ENCODE assay signal across 19 cellular contexts in genomic region chr5:17235736-17236330, GRCh38. TPM values are rescaled to one million over a fixed set of nuclear protein-coding genes. Genes with fewer than 3 reads are reported as not detected.
A peak's percentile ranks its signal among the peaks of the same experiment; 100 is the strongest.
DNase-seq lines count a peak whose midpoint lies in the region; ATAC-seq, FAIRE-seq and TF ChIP-seq lines count a peak whose summit lies in the region.
"Had no signal": no experiment of that assay in that cellular context is flagged by ENCODE, and none has a peak within 500 bp of the region (broad histone marks: within the 10 kb centered on the region; RNA-seq: fewer than 3 reads in every experiment).

No MANE protein-coding gene starts in this region.

- H3K27ac Mint-ChIP-seq in memory B cell, result peak overlapping the region; percentile 83
- H3K27ac Mint-ChIP-seq in type B pancreatic cell, result peak overlapping the region; percentile 6
- H3K27ac Mint-ChIP-seq: neural progenitor cell; T-helper 1 cell treated with Interleukin-12 subunit alpha and Interleukin-12 subunit beta and Interleukin-4 antibody, amounts not matched to agents 30 μg/mL and 1 μg/mL, for 36 hours had no signal

- H3K36me3 Mint-ChIP-seq in memory B cell (peaks cover 19% of the 10 kb centered on the region), type B pancreatic cell (peaks cover 47% of the 10 kb centered on the region)

- no peak for TF ChIP-seq POLR2A in H54 (IDR thresholded peaks at IDR 0.05; ENCODE audit: low read depth, low read length)

- TF ChIP-seq CTCF in astrocyte of the cerebellum (IDR thresholded peaks at IDR 0.05; ENCODE audit: low read depth, low read length, missing control alignments) (no peak), type B pancreatic cell (conservative IDR thresholded peaks at IDR 0.05) (no peak)

- DNase-seq in H54 (ENCODE audit: insufficient read length, low spot score) (no peak), astrocyte of the cerebellum (ENCODE audit: low read depth) (peak; percentile 63), memory B cell (ENCODE audit: low spot score in 2 of 2) (no peak), type B pancreatic cell (ENCODE audit: extremely low spot score, unreplicated experiment) (no peak), NCI-H1105 treated with DMSO at 0.1 percent for 48 hours (lab: John Stamatoyannopoulos, UW) (no peak), anterior cingulate cortex (lab: John Stamatoyannopoulos, UW) (no peak)
- DNase-seq in activated CD4-positive, CD25-positive, alpha-beta regulatory T cell (lab: John Stamatoyannopoulos, UW), result no peak
- DNase-seq: activated CD8-positive, alpha-beta memory T cell treated with anti-CD3 and anti-CD28 coated beads for 24 hours; effector CD8-positive, alpha-beta T cell; NCI-H1092 treated with DMSO at 0.1 percent for 48 hours; NCI-H2107; NCI-H524 treated with DMSO at 0.1 percent for 48 hours; SHP77; stimulated activated naive CD4-positive, alpha-beta T cell; WERI-Rb-1 had no signal

- no peaks in the 10 kb centered on the region for H3K9me3 Mint-ChIP-seq in memory B cell
- no peaks in the 10 kb centered on the region for H3K9me3 Mint-ChIP-seq in type B pancreatic cell

- H3K4me1 Mint-ChIP-seq in memory B cell, result peaks cover 63% of the 10 kb centered on the region
- peaks cover 29% of the 10 kb centered on the region for H3K4me1 Mint-ChIP-seq in type B pancreatic cell (ENCODE audit: unreplicated experiment)
- H3K4me1 Mint-ChIP-seq: neural progenitor cell had no signal

- peak; percentile 66 for FAIRE-seq in H54 (lab: Jason Lieb, UNC)
- FAIRE-seq: G401.6, GM12892 had no signal

- in situ Hi-C loops in astrocyte of the cerebellum (cut with HindIII; ENCODE audit: low sequenced_read_pairs), result no loop called here

- H3K27me3 Mint-ChIP-seq in memory B cell, result no peaks in the 10 kb centered on the region
- no peaks in the 10 kb centered on the region for H3K27me3 Mint-ChIP-seq in type B pancreatic cell

- no peak overlapping the region for H3K4me3 ChIP-seq in astrocyte of the cerebellum (ENCODE audit: low read depth, low read length)
- H3K4me3 ChIP-seq: neural progenitor cell had no signal

- H3K4me3 Mint-ChIP-seq in memory B cell (no peak overlapping the region), type B pancreatic cell (no peak overlapping the region)
- H3K4me3 Mint-ChIP-seq: neural progenitor cell; T-helper 1 cell treated with Interleukin-12 subunit alpha and Interleukin-12 subunit beta and Interleukin-4 antibody, amounts not matched to agents 30 μg/mL and 1 μg/mL, for 36 hours had no signal

- ATAC-seq in memory B cell (ENCODE audit: low read depth), result no peak

RNA-seq across cellular contexts. Expression of gene BASP1, which starts 18.4 kb away (rescaled TPM):
- total RNA-seq in type B pancreatic cell (ENCODE audit: low replicate concordance), result 131 and 197 TPM in 2 replicates
